Comparison of ENCODE assay signal across 8 cellular contexts in genomic region chr17:7403902-7404736, GRCh38. TPM values are rescaled to one million over a fixed set of nuclear protein-coding genes. Genes with fewer than 3 reads are reported as not detected.
DNase-seq lines count a peak whose midpoint lies in the region; ATAC-seq lines count a peak whose summit lies in the region.

TMEM256 (minus strand) TSS chr17:7404097; CDS start chr17:7404084, 13 bp downstream.

- H3K9me3 ChIP-seq in BLaER1 = no peaks in the 10 kb centered on the region

- H3K4me3 Mint-ChIP-seq in dendritic cell treated with granulocyte-macrophage colony-stimulating factor and Interleukin-4, amounts not matched to agents 40 ng/mL and 50 ng/mL, for 4 days = peak within 1 kb of the TSS; percentile 84

- peaks cover 10% of the 10 kb centered on the region for H3K36me3 ChIP-seq in BLaER1

- peak within 1 kb of the TSS; percentile 98 for H3K4me2 ChIP-seq in BLaER1

- no peaks in the 10 kb centered on the region for H3K27me3 ChIP-seq in BLaER1

- intact Hi-C loops in dendritic cell treated with granulocyte-macrophage colony-stimulating factor and Interleukin-4, amounts not matched to agents 40 ng/mL and 50 ng/mL, for 4 days (cut with micrococcal nuclease) = loop anchor here (1.0 to 10.0 kb wide), 3 partner anchors 10 to 49 kb away; partner anchors contain the start of genes KCTD11, PLSCR3, TMEM102 and TMEM95

- H3K4me3 ChIP-seq in BLaER1 = peak within 1 kb of the TSS; percentile 79

- no peaks in the 10 kb centered on the region for H3K9me3 Mint-ChIP-seq in dendritic cell treated with granulocyte-macrophage colony-stimulating factor and Interleukin-4, amounts not matched to agents 40 ng/mL and 50 ng/mL, for 4 days

- peaks cover 30% of the 10 kb centered on the region for H3K4me1 ChIP-seq in BLaER1

- peaks cover 7% of the 10 kb centered on the region for H3K4me1 Mint-ChIP-seq in dendritic cell treated with granulocyte-macrophage colony-stimulating factor and Interleukin-4, amounts not matched to agents 40 ng/mL and 50 ng/mL, for 4 days (ENCODE audit: low read depth)

- H4K20me1 ChIP-seq in BLaER1 = peaks cover 8% of the 10 kb centered on the region; the same call in 1 of the 2 replicates

- H3K27me3 Mint-ChIP-seq in dendritic cell treated with granulocyte-macrophage colony-stimulating factor and Interleukin-4, amounts not matched to agents 40 ng/mL and 50 ng/mL, for 4 days = peaks cover 32% of the 10 kb centered on the region

- H3K27ac ChIP-seq in BLaER1 = peak within 1 kb of the TSS; percentile 82

- peak; percentile 100 for DNase-seq in NCI-H748 treated with DMSO at 0.1 percent for 48 hours (lab: John Stamatoyannopoulos, UW)
- peak; percentile 93 to 96 for DNase-seq in activated CD4-positive, alpha-beta T cell treated with anti-CD3 and anti-CD28 coated beads, Interleukin-2, amount 50 U/mL, for 24 hours (ENCODE audit: low read depth in 1 of 2, low spot score in 1 of 2)
- peak; percentile 99 for DNase-seq in left lobe of liver (ENCODE audit: low spot score)
- DNase-seq in stimulated activated CD4-positive, alpha-beta T cell treated with anti-CD3 and anti-CD28 coated beads, Interleukin-2, amount 100 ng/mL, for 4 hours (ENCODE audit: low read depth) = peak; percentile 91

- H3K36me3 Mint-ChIP-seq in dendritic cell treated with granulocyte-macrophage colony-stimulating factor and Interleukin-4, amounts not matched to agents 40 ng/mL and 50 ng/mL, for 4 days (ENCODE audit: low read depth) = peaks cover 10% of the 10 kb centered on the region

- H3K9ac ChIP-seq in BLaER1 = peak within 1 kb of the TSS; percentile 86

- ATAC-seq in GM19351 (IDR thresholded peaks at IDR 0.05; ENCODE audit: unreplicated experiment) (peak; percentile 95), HG03521 (IDR thresholded peaks at IDR 0.05; ENCODE audit: unreplicated experiment) (peak; percentile 98), left lobe of liver (peak; percentile 85)

- peak within 1 kb of the TSS; percentile 92 for H3K27ac Mint-ChIP-seq in dendritic cell treated with granulocyte-macrophage colony-stimulating factor and Interleukin-4, amounts not matched to agents 40 ng/mL and 50 ng/mL, for 4 days

RNA-seq across cellular contexts. Expression of gene TMEM256, which starts in this region (rescaled TPM):
- 80.1 TPM for total RNA-seq in left lobe of liver

Comparison
In these comparisons a context has a peak if more than half of its experiments do, and no peak if none do; other contexts are left out.
1. Peak in every context shown above with its lines: DNase-seq, ATAC-seq, H3K4me3 ChIP-seq and H3K27ac ChIP-seq.